Comparison of ENCODE assay signal across 1 cellular context in genomic region chr13:99087130-99087953, GRCh38.
A peak's percentile ranks its signal among the peaks of the same experiment; 100 is the strongest.
TF ChIP-seq lines count a peak whose summit lies in the region.

No MANE protein-coding gene starts in this region.

TF ChIP-seq in K562, 482 proteins besides CTCF, POLR2A, EP300 and RAD21 (continued from another document):
- TF ChIP-seq RBFOX2 (IDR thresholded peaks at IDR 0.05; ENCODE audit: low read depth, low read length) (peak; percentile 78), HNRNPLL (IDR thresholded peaks at IDR 0.05; ENCODE audit: low read depth, low read length, poor library complexity, severe bottlenecking) (peak; percentile 94), POLR2H (tag; IDR thresholded peaks at IDR 0.05; ENCODE audit: low read depth) (peak; percentile 35; the same call in 1 of the 2 replicates), RBM34 (IDR thresholded peaks at IDR 0.05; ENCODE audit: borderline replicate concordance, insufficient read depth, low read length) (no peak), NFIC (IDR thresholded peaks at IDR 0.05) (peak; percentile 56), TFAP4 (CRISPR knock-in tag; IDR thresholded peaks at IDR 0.05; ENCODE audit: borderline replicate concordance) (peak; percentile 55; the same call in 1 of the 2 replicates), ZNF764 (CRISPR knock-in tag; IDR thresholded peaks at IDR 0.05; ENCODE audit: low read depth) (no peak), ZFX (CRISPR knock-in tag; IDR thresholded peaks at IDR 0.05) (peak; percentile 90), ZNF561 (CRISPR knock-in tag; conservative IDR thresholded peaks at IDR 0.05) (no peak), SRSF7 (optimal IDR thresholded peaks at IDR 0.05; ENCODE audit: low read depth, low read length) (no peak), TGIF2 (CRISPR knock-in tag; IDR thresholded peaks at IDR 0.05) (no peak), GTF2F1 (IDR thresholded peaks at IDR 0.05; ENCODE audit: low read depth, low read length) (no peak), STAT6 (CRISPR knock-in tag; IDR thresholded peaks at IDR 0.05) (0 out of 2 replicates have a peak, but pooled peaks have one; percentile 66), ARID3A (IDR thresholded peaks at IDR 0.05; ENCODE audit: borderline replicate concordance, low read depth, low read length) (no peak), CREBBP (IDR thresholded peaks at IDR 0.05; ENCODE audit: low read depth, low read length) (no peak), CHAMP1 (IDR thresholded peaks at IDR 0.05) (no peak), CLOCK (CRISPR knock-in tag; IDR thresholded peaks at IDR 0.05; ENCODE audit: borderline replicate concordance) (no peak), ZNF57 (CRISPR knock-in tag; IDR thresholded peaks at IDR 0.05) (no peak)
